Comparison of ENCODE assay signal across 11 cellular contexts in genomic region chr21:36129219-36129618, GRCh38. TPM values are rescaled to one million over a fixed set of nuclear protein-coding genes. Genes with fewer than 3 reads are reported as not detected.
DNase-seq lines count a peak whose midpoint lies in the region; FAIRE-seq and TF ChIP-seq lines count a peak whose summit lies in the region.
"Had no signal": no experiment of that assay in that cellular context is flagged by ENCODE, and none has a peak within 500 bp of the region (broad histone marks: within the 10 kb centered on the region; RNA-seq: fewer than 3 reads in every experiment).

No MANE protein-coding gene starts in this region.

- H3K4me1 ChIP-seq in Caco-2 (peaks cover 3% of the 10 kb centered on the region), mesenchymal stem cell (ENCODE audit: control insufficient read depth, insufficient read depth, low read depth, low read length) (peaks cover 6% of the 10 kb centered on the region), kidney (ENCODE audit: control insufficient read depth in 1 of 2, insufficient read depth in 1 of 2, low read depth in 1 of 2, low read length in 2 of 2) (peaks cover 0 to 2% of the 10 kb centered on the region in 2 donors)

- intact Hi-C loops in Caco-2 (cut with micrococcal nuclease; ENCODE audit: unreplicated experiment): no loop called here
- intact Hi-C loops in kidney (cut with DNase I): no loop called here

- H3K36me3 Mint-ChIP-seq in Caco-2 (ENCODE audit: insufficient read depth, unreplicated experiment): no peaks in the 10 kb centered on the region

- 77% methylated on average over 2 of the region's 2 CpGs for WGBS in mesenchymal stem cell

- H2BK12ac ChIP-seq in mesenchymal stem cell (ENCODE audit: low read length in 2 of 2): no peak overlapping the region

- FAIRE-seq in kidney (lab: Jason Lieb, UNC): no peak
- FAIRE-seq: D721Med, frontal cortex had no signal

- H2AK5ac ChIP-seq in mesenchymal stem cell (ENCODE audit: low read length, severe bottlenecking): no peak overlapping the region

- no peak overlapping the region for H4K91ac ChIP-seq in mesenchymal stem cell (ENCODE audit: low read length)

- CTCF ChIA-PET in Caco-2 (lab: Charles Lee): no interaction called here

- peak overlapping the region; percentile 86 for H3K27ac ChIP-seq in VCaP
- no peak overlapping the region for H3K27ac ChIP-seq in mesenchymal stem cell (ENCODE audit: low read length, poor library complexity, severe bottlenecking)
- H3K27ac ChIP-seq in kidney (ENCODE audit: low read depth in 2 of 2, low read length in 2 of 2): no peak overlapping the region

- DNase-seq in AML-193 (lab: John Stamatoyannopoulos, UW) (peak; percentile 22 to 42), Caco-2 (no peak), mesenchymal stem cell (no peak), T1000 (lab: John Stamatoyannopoulos, UW) (no peak), COLO829 (ENCODE audit: low spot score) (no peak), retina (no peak), kidney (no peak)
- DNase-seq: RPMI8226 had no signal

- no peak overlapping the region for H2AFZ ChIP-seq in mesenchymal stem cell (ENCODE audit: low read depth, low read length)

- H3K23ac ChIP-seq in mesenchymal stem cell (ENCODE audit: low read length in 2 of 2): no peak overlapping the region

- no peaks in the 10 kb centered on the region for H3K9me3 Mint-ChIP-seq in Caco-2 (ENCODE audit: unreplicated experiment)

- H3K27me3 Mint-ChIP-seq in Caco-2 (ENCODE audit: insufficient read depth, unreplicated experiment): peaks cover 3% of the 10 kb centered on the region

- H3K36me3 ChIP-seq in Caco-2 (ENCODE audit: control insufficient read depth, insufficient read depth, low read length): no peaks in the 10 kb centered on the region
- H3K36me3 ChIP-seq in mesenchymal stem cell (ENCODE audit: control insufficient read depth in 1 of 2, insufficient read depth in 2 of 2, low read depth in 1 of 2, low read length in 2 of 2): peaks cover 0 to 9% of the 10 kb centered on the region in 2 experiments
- H3K36me3 ChIP-seq in kidney (ENCODE audit: control insufficient read depth in 1 of 2, insufficient read depth in 2 of 2, low read length in 2 of 2): no peaks in the 10 kb centered on the region

- no TSS peak for BruUV-seq in Caco-2 (replicated peaks; lab: Mats Ljungman, UMichigan)

- H3K27me3 ChIP-seq in Caco-2 (replicated peaks; ENCODE audit: control insufficient read depth, insufficient read depth, low read length) (no peaks in the 10 kb centered on the region), mesenchymal stem cell (ENCODE audit: control insufficient read depth in 1 of 2, insufficient read depth in 1 of 2, low read length in 2 of 2) (no peaks in the 10 kb centered on the region)

- H3K4me1 Mint-ChIP-seq in Caco-2 (ENCODE audit: low read depth, unreplicated experiment): peaks cover 9% of the 10 kb centered on the region

- no peak overlapping the region for H3K18ac ChIP-seq in mesenchymal stem cell (ENCODE audit: low read depth in 1 of 2, low read length in 2 of 2)

- no peak overlapping the region for H2BK5ac ChIP-seq in mesenchymal stem cell (ENCODE audit: low read depth, low read length, poor library complexity, severe bottlenecking)

- H3K4me3 Mint-ChIP-seq in Caco-2 (ENCODE audit: unreplicated experiment): peak overlapping the region; percentile 13

- no peak overlapping the region for H4K8ac ChIP-seq in mesenchymal stem cell (ENCODE audit: low read length)

- no peak overlapping the region for H3K14ac ChIP-seq in mesenchymal stem cell (ENCODE audit: low read length in 2 of 2)

- no peak overlapping the region for H3K4me3 ChIP-seq in Caco-2 (ENCODE audit: low read depth, low read length)
- no peak overlapping the region for H3K4me3 ChIP-seq in mesenchymal stem cell (ENCODE audit: insufficient read depth in 1 of 2, low read depth in 1 of 2, low read length in 2 of 2)
- no peak overlapping the region for H3K4me3 ChIP-seq in kidney (ENCODE audit: low read length in 2 of 2)

- POLR2A ChIA-PET in Caco-2 (lab: Charles Lee): no interaction called here

- no peaks in the 10 kb centered on the region for H3K79me1 ChIP-seq in mesenchymal stem cell (replicated peaks; ENCODE audit: low read length, poor library complexity, severe bottlenecking)

- no peak overlapping the region for H2BK120ac ChIP-seq in mesenchymal stem cell (ENCODE audit: low read depth, low read length)

- no peak overlapping the region for H3K4ac ChIP-seq in mesenchymal stem cell (ENCODE audit: low read depth in 1 of 2, low read length in 2 of 2)

- no peaks in the 10 kb centered on the region for H3K9me3 ChIP-seq in Caco-2
- H3K9me3 ChIP-seq in mesenchymal stem cell (ENCODE audit: control insufficient read depth, low read length): no peaks in the 10 kb centered on the region
- no peaks in the 10 kb centered on the region for H3K9me3 ChIP-seq in kidney (ENCODE audit: control insufficient read depth in 1 of 2, low read length in 2 of 2)

- H3K27ac Mint-ChIP-seq in Caco-2 (ENCODE audit: unreplicated experiment): no peak overlapping the region

- peak overlapping the region; percentile 45 for H3K9ac ChIP-seq in mesenchymal stem cell (ENCODE audit: low read length)
- H3K9ac ChIP-seq in kidney (ENCODE audit: low read length in 2 of 2): no peak overlapping the region

- H2BK15ac ChIP-seq in mesenchymal stem cell (ENCODE audit: low read depth, poor library complexity, severe bottlenecking): no peak overlapping the region

- H3K4me2 ChIP-seq in mesenchymal stem cell (ENCODE audit: low read length, poor library complexity, severe bottlenecking): no peak overlapping the region

- TF ChIP-seq CTCF in Caco-2 (IDR thresholded peaks at IDR 0.05; ENCODE audit: insufficient read depth in 1 of 2, low read depth in 1 of 2, low read length in 1 of 2, severe bottlenecking in 1 of 2, unreplicated experiment in 1 of 2) (no peak), VCaP (conservative IDR thresholded peaks at IDR 0.05) (no peak), kidney (IDR thresholded peaks at IDR 0.05; ENCODE audit: borderline replicate concordance, extremely low read depth, insufficient read depth) (no peak)

RNA-seq across cellular contexts. Expression of gene CBR3, which starts 5.7 kb away (rescaled TPM):
- total RNA-seq in Caco-2 (2022) (0.46 TPM in 1 of 2 replicates, not detected in the other), kidney (2.6 TPM)
- polyA plus RNA-seq in mesenchymal stem cell (2013, experiment 1 of 2): 4.1 TPM
- 4.1 TPM for polyA plus RNA-seq in mesenchymal stem cell (2013, experiment 2 of 2)
- polyA plus RNA-seq in kidney (ENCODE audit: insufficient read depth, low read depth, low replicate concordance): 5.9 TPM

RNA-seq across cellular contexts. Expression of gene DOP1B, which starts 27.4 kb away (rescaled TPM):
- total RNA-seq in Caco-2 (2022) (15.9 and 16.7 TPM in 2 replicates), kidney (19.2 TPM)
- 1.8 TPM for polyA plus RNA-seq in mesenchymal stem cell (2013, experiment 1 of 2)
- polyA plus RNA-seq in mesenchymal stem cell (2013, experiment 2 of 2): 1.8 TPM
- polyA plus RNA-seq in kidney (ENCODE audit: insufficient read depth, low read depth, low replicate concordance): 1.2 TPM

RNA-seq across cellular contexts. Expression of gene CBR1, which starts 59.4 kb away (rescaled TPM):
- total RNA-seq in Caco-2 (2022) (41.1 and 45.0 TPM in 2 replicates), kidney (94.3 TPM)
- 12.2 TPM for polyA plus RNA-seq in mesenchymal stem cell (2013, experiment 1 of 2)
- polyA plus RNA-seq in mesenchymal stem cell (2013, experiment 2 of 2): 12.8 TPM
- 379 TPM for polyA plus RNA-seq in kidney (ENCODE audit: insufficient read depth, low read depth, low replicate concordance)

Comparison
In these comparisons a context has a peak if more than half of its experiments do, and no peak if none do; other contexts are left out.
1. DNase-seq: peak in AML-193 (2 of 2); none in Caco-2 (0 of 2), mesenchymal stem cell (single experiment), T1000 (single experiment), COLO829 (single experiment), retina (single experiment) and kidney (single experiment).